ENCODE assay signal across 1 cellular context in the genomic region with DNA sequence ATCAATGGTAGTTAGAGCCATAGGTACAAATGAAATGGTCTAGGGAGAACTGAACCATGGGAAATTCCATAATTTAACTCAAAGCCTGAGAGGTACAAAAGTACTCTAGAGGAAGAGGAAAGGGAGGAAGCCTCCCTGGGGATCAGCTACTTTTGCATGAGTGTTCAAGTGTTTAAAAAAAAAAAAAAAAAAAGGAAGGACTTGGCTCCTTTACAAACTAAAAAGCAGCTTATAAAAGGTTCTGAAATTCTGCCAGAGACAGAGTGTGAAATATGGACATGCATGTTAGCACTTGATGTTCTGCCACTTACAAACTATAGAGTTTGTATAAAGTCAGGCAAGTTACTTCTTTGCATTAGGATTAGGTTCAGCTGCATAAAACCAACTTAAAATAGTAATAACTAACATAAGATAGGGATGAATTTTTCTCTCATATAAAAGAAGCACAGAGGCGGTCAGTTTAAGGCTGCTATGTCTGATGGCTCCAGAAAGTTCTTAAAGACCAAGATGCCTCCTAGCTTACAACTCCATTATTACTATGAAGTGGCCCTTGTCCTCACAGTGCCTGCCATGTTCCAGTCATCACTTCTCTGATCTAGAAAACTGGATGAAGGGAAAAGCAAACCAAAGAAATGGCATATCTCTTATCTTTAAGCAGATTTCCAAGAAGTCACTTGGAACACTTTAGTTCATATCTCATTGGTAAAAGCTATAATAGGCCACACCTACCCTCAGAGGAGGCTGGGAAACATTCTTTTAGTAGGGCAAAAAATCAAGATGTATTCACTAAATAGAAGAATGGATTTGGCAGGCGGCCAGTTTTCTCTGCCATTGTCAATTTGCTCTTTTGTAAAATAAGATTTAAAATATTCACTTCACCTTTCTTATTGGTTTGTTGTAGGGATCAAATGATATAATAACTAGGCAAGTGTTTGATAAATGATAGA.
TF ChIP-seq lines count a peak whose summit lies in the region.

No MANE protein-coding gene starts in this region.

TF ChIP-seq in endothelial cell of umbilical vein, 7 proteins besides CTCF, POLR2A, EP300 and RAD21:
- TF ChIP-seq JUN (IDR thresholded peaks at IDR 0.05; ENCODE audit: borderline replicate concordance, insufficient read depth, insufficient read length, low read depth) = no peak
- no peak for TF ChIP-seq MYC (IDR thresholded peaks at IDR 0.05; ENCODE audit: low read depth, low read length)
- no peak for TF ChIP-seq POLR2AphosphoS5 (IDR thresholded peaks at IDR 0.05; ENCODE audit: insufficient read depth, low read depth, low read length)
- TF ChIP-seq GATA2 (IDR thresholded peaks at IDR 0.05; ENCODE audit: insufficient read depth, insufficient read length, low read depth, low read length) = no peak
- no peak for TF ChIP-seq EZH2 (IDR thresholded peaks at IDR 0.05; ENCODE audit: borderline replicate concordance, low read depth, low read length, severe bottlenecking)
- TF ChIP-seq FOS (IDR thresholded peaks at IDR 0.05; ENCODE audit: borderline replicate concordance, insufficient read depth, low read length) = no peak
